ENCODE assay signal across 16 cellular contexts in the genomic region with DNA sequence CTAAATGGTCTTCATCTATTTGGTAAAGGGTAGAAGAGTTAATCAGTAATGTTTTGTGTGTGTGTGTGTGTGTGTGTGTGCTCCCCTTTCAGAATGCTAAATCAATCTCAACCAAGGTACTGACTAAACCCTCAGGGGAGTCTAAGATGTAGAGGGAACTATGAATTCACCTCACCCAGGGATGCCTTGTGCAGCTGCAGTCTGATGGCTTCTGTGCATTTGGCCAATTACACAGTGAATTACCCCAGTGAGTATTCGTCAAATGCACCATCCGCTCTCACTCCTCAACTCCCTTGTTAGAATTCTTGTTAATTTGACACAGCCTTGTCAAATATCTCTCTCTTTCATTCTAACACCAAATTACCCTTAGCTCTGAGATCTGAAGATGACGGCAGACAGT.
DNase-seq lines count a peak whose midpoint lies in the region; ATAC-seq and TF ChIP-seq lines count a peak whose summit lies in the region.
"Had no signal": no experiment of that assay in that cellular context is flagged by ENCODE, and none has a peak within 500 bp of the region (broad histone marks: within the 10 kb centered on the region; RNA-seq: fewer than 3 reads in every experiment).

No MANE protein-coding gene starts in this region.

- H3K27me3 ChIP-seq in right lobe of liver: no peaks in the 10 kb centered on the region

- TF ChIP-seq POLR2A in right lobe of liver (IDR thresholded peaks at IDR 0.05): no peak

- no peak overlapping the region for H3K4me3 Mint-ChIP-seq in T-helper 2 cell treated with Interferon-gamma antibody and Interleukin-4, amounts not matched to agents 5 μg/mL and 100 μg/mL, for 36 hours
- H3K4me3 Mint-ChIP-seq: activated naive CD4-positive, alpha-beta T cell treated with anti-CD3 and anti-CD28 coated beads, Interleukin-2, amount 10 ng/mL, durations not matched to agents 7 days and 5 days; brain; memory B cell had no signal

- DNase-seq in DMS79 treated with DMSO at 0.1 percent for 48 hours (lab: John Stamatoyannopoulos, UW) (no peak), right lobe of liver (no peak)
- DNase-seq in stimulated activated CD4-positive, alpha-beta T cell treated with anti-CD3 and anti-CD28 coated beads, Interleukin-2, amount 100 ng/mL, for 24 hours: no peak
- no peak for DNase-seq in T-helper 2 cell treated with Interferon-gamma antibody and Interleukin-4, amounts not matched to agents 5 μg/mL and 100 μg/mL, for 36 hours (ENCODE audit: low spot score)
- DNase-seq: activated naive CD4-positive, alpha-beta T cell treated with anti-CD3 and anti-CD28 coated beads, Interleukin-2, amount 10 ng/mL, durations not matched to agents 7 days and 5 days; effector CD8-positive, alpha-beta T cell; NCI-H1105; NCI-H345; SK-N-SH; stimulated activated naive CD8-positive, alpha-beta T cell treated with anti-CD3 and anti-CD28 coated beads, Interleukin-15, Interleukin-2, amounts not matched to agents 100 U/mL and 50 U/mL, for 24 hours had no signal

- no peaks in the 10 kb centered on the region for H3K36me3 Mint-ChIP-seq in T-helper 2 cell treated with Interferon-gamma antibody and Interleukin-4, amounts not matched to agents 5 μg/mL and 100 μg/mL, for 36 hours (ENCODE audit: low read depth)
- H3K36me3 Mint-ChIP-seq: activated naive CD4-positive, alpha-beta T cell treated with anti-CD3 and anti-CD28 coated beads, Interleukin-2, amount 10 ng/mL, durations not matched to agents 7 days and 5 days; memory B cell had no signal

- ATAC-seq in GM19397 (IDR thresholded peaks at IDR 0.05; ENCODE audit: unreplicated experiment) (peak; percentile 47), HG02678 (IDR thresholded peaks at IDR 0.05; ENCODE audit: unreplicated experiment) (peak; percentile 34), HG03469 (IDR thresholded peaks at IDR 0.05; ENCODE audit: unreplicated experiment) (peak; percentile 30), right lobe of liver (no peak)
- ATAC-seq: stimulated activated naive CD8-positive, alpha-beta T cell treated with anti-CD3 and anti-CD28 coated beads, Interleukin-15, Interleukin-2, amounts not matched to agents 100 U/mL and 50 U/mL, for 24 hours had no signal

- intact Hi-C loops in right lobe of liver (cut with DNase I): no loop called here

- TF ChIP-seq CTCF in right lobe of liver (IDR thresholded peaks at IDR 0.05): no peak

- peaks cover 8% of the 10 kb centered on the region for H3K9me3 Mint-ChIP-seq in T-helper 2 cell treated with Interferon-gamma antibody and Interleukin-4, amounts not matched to agents 5 μg/mL and 100 μg/mL, for 36 hours

- H3K27me3 Mint-ChIP-seq in T-helper 2 cell treated with Interferon-gamma antibody and Interleukin-4, amounts not matched to agents 5 μg/mL and 100 μg/mL, for 36 hours (ENCODE audit: low read depth): no peaks in the 10 kb centered on the region
- H3K27me3 Mint-ChIP-seq: activated naive CD4-positive, alpha-beta T cell treated with anti-CD3 and anti-CD28 coated beads, Interleukin-2, amount 10 ng/mL, durations not matched to agents 7 days and 5 days; memory B cell had no signal

- no peak overlapping the region for H3K27ac Mint-ChIP-seq in T-helper 2 cell treated with Interferon-gamma antibody and Interleukin-4, amounts not matched to agents 5 μg/mL and 100 μg/mL, for 36 hours
- H3K27ac Mint-ChIP-seq: activated naive CD4-positive, alpha-beta T cell treated with anti-CD3 and anti-CD28 coated beads, Interleukin-2, amount 10 ng/mL, durations not matched to agents 7 days and 5 days; brain; memory B cell had no signal

- no peaks in the 10 kb centered on the region for H3K4me1 ChIP-seq in right lobe of liver

- no peaks in the 10 kb centered on the region for H3K36me3 ChIP-seq in right lobe of liver

- no peak overlapping the region for H3K4me3 ChIP-seq in right lobe of liver

- H3K27ac ChIP-seq in right lobe of liver: no peak overlapping the region
- H3K27ac ChIP-seq: C4-2B had no signal

- no peaks in the 10 kb centered on the region for H3K4me1 Mint-ChIP-seq in T-helper 2 cell treated with Interferon-gamma antibody and Interleukin-4, amounts not matched to agents 5 μg/mL and 100 μg/mL, for 36 hours (ENCODE audit: low read depth)
- H3K4me1 Mint-ChIP-seq: activated naive CD4-positive, alpha-beta T cell treated with anti-CD3 and anti-CD28 coated beads, Interleukin-2, amount 10 ng/mL, durations not matched to agents 7 days and 5 days; brain; memory B cell had no signal

- 64% methylated on average over 3 of the region's 3 CpGs for WGBS in right lobe of liver (ENCODE audit: insufficient coverage, low coverage, low lambda C conversion rate, missing lambda C conversion rate)

- H3K9me3 ChIP-seq in right lobe of liver: no peaks in the 10 kb centered on the region
- H3K9me3 ChIP-seq: SK-N-SH had no signal

Comparison
In these comparisons a context has a peak if more than half of its experiments do, and no peak if none do; other contexts are left out.
1. ATAC-seq: peak in GM19397 (single experiment), HG02678 (single experiment) and HG03469 (single experiment); none in right lobe of liver (0 of 4).